Comparison of ENCODE assay signal across 7 cellular contexts in genomic region chr4:94511591-94511990, GRCh38.
"Had no signal": no experiment of that assay in that cellular context is flagged by ENCODE, and none has a peak within 500 bp of the region (broad histone marks: within the 10 kb centered on the region; RNA-seq: fewer than 3 reads in every experiment).

No MANE protein-coding gene starts in this region.

- H2AFZ ChIP-seq: GM23248 had no signal

- DNase-seq: GM23248, GOT3, H7, KG1 had no signal

- ATAC-seq: HCT116 had no signal

- H3K36me3 ChIP-seq: HAP-1 had no signal

- H3K27ac ChIP-seq: GM23248 had no signal

- H3K4me3 ChIP-seq: GM23248, HAP-1 had no signal

- FAIRE-seq: HTR-8/SVneo had no signal

- H3K9ac ChIP-seq: GM23248 had no signal

- H3K9me3 ChIP-seq: HAP-1 had no signal
